Comparison of ENCODE assay signal across 1 cellular context in the genomic region with DNA sequence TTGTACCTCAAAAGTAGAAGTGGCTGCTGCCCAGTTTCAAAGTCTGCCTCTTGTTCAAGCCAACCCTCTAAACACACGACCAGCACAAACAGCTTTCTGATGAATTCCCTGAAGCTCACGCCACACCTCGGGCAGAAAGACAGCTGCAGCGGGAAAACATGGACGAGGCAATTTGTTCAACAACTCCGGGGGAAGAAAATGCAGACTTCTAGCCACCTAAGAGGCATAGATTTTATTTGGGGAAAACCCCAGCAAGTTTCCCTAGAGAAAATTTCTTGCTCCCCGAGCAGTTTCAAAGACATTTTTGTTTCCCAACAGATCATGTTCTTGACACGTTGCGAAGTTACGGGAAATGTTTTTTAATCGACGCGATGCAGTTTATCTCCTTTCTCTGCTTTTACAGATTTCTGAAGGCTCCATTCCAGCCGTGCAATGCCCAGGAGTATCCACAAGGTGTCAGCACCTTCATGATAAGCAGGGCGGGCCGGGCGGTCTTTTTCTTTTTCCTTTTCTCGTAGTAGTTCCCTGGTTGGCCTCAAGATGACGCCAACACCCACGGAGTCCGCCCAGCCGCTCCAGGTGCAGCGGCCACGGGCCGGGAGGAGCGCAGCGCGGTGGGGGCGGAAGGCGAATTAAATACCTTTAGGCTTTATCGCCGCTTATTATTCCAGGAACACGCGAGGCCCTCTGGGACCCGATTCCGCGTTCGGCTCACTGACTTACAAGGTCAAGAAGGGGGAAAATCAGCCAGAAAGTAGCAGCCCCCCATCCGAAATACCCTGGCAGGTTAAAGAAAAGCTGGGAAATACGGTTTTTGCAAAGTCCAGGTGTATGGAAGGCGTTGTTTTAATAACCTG.
A peak's percentile ranks its signal among the peaks of the same experiment; 100 is the strongest.
TF ChIP-seq lines count a peak whose summit lies in the region.

No MANE protein-coding gene starts in this region.

TF ChIP-seq in HepG2, 621 proteins besides CTCF, POLR2A, EP300 and RAD21 (continued from another document and continues in another):
- TF ChIP-seq, protein P1, sequence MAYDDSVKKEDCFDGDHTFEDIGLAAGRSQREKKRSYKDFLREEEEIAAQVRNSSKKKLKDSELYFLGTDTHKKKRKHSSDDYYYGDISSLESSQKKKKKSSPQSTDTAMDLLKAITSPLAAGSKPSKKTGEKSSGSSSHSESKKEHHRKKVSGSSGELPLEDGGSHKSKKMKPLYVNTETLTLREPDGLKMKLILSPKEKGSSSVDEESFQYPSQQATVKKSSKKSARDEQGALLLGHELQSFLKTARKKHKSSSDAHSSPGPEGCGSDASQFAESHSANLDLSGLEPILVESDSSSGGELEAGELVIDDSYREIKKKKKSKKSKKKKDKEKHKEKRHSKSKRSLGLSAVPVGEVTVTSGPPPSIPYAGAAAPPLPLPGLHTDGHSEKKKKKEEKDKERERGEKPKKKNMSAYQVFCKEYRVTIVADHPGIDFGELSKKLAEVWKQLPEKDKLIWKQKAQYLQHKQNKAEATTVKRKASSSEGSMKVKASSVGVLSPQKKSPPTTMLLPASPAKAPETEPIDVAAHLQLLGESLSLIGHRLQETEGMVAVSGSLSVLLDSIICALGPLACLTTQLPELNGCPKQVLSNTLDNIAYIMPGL (CRISPR knock-in tag; IDR thresholded peaks at IDR 0.05; ENCODE audit: borderline replicate concordance in 1 of 2, low read depth in 1 of 2): peak in 1 of 2 experiments; percentile 54; a peak in 2 of 4 replicates
- TF ChIP-seq KDM3A (CRISPR knock-in tag; IDR thresholded peaks at IDR 0.05; ENCODE audit: low read depth) (peak; percentile 66; the same call in 1 of the 2 replicates), ZBTB8A (CRISPR knock-in tag; IDR thresholded peaks at IDR 0.05; ENCODE audit: borderline replicate concordance, low read depth) (no peak), ZMYM4 (CRISPR knock-in tag; IDR thresholded peaks at IDR 0.05) (0 out of 2 replicates have a peak, but pooled peaks have one; percentile 28), ZNF256 (CRISPR knock-in tag; conservative IDR thresholded peaks at IDR 0.05) (no peak), ZNF331 (CRISPR knock-in tag; IDR thresholded peaks at IDR 0.05) (peak; percentile 35; the same call in 1 of the 2 replicates), EZH2 (conservative IDR thresholded peaks at IDR 0.05; ENCODE audit: low read depth, low read length) (peak; percentile 87; the same call in 1 of the 2 replicates), NR2C2 (CRISPR knock-in tag; IDR thresholded peaks at IDR 0.05; ENCODE audit: borderline replicate concordance) (no peak), REL (CRISPR knock-in tag; conservative IDR thresholded peaks at IDR 0.05) (no peak), FOXO1 (CRISPR knock-in tag; IDR thresholded peaks at IDR 0.05) (peak; percentile 42; the same call in 1 of the 2 replicates), ZNF7 (CRISPR knock-in tag; IDR thresholded peaks at IDR 0.05) (no peak)
- TF ChIP-seq, protein P2, sequence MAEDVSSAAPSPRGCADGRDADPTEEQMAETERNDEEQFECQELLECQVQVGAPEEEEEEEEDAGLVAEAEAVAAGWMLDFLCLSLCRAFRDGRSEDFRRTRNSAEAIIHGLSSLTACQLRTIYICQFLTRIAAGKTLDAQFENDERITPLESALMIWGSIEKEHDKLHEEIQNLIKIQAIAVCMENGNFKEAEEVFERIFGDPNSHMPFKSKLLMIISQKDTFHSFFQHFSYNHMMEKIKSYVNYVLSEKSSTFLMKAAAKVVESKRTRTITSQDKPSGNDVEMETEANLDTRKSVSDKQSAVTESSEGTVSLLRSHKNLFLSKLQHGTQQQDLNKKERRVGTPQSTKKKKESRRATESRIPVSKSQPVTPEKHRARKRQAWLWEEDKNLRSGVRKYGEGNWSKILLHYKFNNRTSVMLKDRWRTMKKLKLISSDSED (CRISPR knock-in tag; IDR thresholded peaks at IDR 0.05): no peak
- TF ChIP-seq, protein P3, sequence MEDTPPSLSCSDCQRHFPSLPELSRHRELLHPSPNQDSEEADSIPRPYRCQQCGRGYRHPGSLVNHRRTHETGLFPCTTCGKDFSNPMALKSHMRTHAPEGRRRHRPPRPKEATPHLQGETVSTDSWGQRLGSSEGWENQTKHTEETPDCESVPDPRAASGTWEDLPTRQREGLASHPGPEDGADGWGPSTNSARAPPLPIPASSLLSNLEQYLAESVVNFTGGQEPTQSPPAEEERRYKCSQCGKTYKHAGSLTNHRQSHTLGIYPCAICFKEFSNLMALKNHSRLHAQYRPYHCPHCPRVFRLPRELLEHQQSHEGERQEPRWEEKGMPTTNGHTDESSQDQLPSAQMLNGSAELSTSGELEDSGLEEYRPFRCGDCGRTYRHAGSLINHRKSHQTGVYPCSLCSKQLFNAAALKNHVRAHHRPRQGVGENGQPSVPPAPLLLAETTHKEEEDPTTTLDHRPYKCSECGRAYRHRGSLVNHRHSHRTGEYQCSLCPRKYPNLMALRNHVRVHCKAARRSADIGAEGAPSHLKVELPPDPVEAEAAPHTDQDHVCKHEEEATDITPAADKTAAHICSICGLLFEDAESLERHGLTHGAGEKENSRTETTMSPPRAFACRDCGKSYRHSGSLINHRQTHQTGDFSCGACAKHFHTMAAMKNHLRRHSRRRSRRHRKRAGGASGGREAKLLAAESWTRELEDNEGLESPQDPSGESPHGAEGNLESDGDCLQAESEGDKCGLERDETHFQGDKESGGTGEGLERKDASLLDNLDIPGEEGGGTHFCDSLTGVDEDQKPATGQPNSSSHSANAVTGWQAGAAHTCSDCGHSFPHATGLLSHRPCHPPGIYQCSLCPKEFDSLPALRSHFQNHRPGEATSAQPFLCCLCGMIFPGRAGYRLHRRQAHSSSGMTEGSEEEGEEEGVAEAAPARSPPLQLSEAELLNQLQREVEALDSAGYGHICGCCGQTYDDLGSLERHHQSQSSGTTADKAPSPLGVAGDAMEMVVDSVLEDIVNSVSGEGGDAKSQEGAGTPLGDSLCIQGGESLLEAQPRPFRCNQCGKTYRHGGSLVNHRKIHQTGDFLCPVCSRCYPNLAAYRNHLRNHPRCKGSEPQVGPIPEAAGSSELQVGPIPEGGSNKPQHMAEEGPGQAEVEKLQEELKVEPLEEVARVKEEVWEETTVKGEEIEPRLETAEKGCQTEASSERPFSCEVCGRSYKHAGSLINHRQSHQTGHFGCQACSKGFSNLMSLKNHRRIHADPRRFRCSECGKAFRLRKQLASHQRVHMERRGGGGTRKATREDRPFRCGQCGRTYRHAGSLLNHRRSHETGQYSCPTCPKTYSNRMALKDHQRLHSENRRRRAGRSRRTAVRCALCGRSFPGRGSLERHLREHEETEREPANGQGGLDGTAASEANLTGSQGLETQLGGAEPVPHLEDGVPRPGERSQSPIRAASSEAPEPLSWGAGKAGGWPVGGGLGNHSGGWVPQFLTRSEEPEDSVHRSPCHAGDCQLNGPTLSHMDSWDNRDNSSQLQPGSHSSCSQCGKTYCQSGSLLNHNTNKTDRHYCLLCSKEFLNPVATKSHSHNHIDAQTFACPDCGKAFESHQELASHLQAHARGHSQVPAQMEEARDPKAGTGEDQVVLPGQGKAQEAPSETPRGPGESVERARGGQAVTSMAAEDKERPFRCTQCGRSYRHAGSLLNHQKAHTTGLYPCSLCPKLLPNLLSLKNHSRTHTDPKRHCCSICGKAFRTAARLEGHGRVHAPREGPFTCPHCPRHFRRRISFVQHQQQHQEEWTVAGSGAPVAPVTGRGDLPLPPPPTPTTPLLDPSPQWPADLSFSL (CRISPR knock-in tag; IDR thresholded peaks at IDR 0.05): no peak
- TF ChIP-seq, protein P4, sequence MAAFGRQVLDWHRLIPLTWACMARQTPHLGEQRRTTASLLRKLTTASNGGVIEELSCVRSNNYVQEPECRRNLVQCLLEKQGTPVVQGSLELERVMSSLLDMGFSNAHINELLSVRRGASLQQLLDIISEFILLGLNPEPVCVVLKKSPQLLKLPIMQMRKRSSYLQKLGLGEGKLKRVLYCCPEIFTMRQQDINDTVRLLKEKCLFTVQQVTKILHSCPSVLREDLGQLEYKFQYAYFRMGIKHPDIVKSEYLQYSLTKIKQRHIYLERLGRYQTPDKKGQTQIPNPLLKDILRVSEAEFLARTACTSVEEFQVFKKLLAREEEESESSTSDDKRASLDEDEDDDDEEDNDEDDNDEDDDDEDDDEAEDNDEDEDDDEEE (CRISPR knock-in tag; IDR thresholded peaks at IDR 0.05): peak; percentile 25; the same call in 1 of the 2 replicates
- TF ChIP-seq, protein P5, sequence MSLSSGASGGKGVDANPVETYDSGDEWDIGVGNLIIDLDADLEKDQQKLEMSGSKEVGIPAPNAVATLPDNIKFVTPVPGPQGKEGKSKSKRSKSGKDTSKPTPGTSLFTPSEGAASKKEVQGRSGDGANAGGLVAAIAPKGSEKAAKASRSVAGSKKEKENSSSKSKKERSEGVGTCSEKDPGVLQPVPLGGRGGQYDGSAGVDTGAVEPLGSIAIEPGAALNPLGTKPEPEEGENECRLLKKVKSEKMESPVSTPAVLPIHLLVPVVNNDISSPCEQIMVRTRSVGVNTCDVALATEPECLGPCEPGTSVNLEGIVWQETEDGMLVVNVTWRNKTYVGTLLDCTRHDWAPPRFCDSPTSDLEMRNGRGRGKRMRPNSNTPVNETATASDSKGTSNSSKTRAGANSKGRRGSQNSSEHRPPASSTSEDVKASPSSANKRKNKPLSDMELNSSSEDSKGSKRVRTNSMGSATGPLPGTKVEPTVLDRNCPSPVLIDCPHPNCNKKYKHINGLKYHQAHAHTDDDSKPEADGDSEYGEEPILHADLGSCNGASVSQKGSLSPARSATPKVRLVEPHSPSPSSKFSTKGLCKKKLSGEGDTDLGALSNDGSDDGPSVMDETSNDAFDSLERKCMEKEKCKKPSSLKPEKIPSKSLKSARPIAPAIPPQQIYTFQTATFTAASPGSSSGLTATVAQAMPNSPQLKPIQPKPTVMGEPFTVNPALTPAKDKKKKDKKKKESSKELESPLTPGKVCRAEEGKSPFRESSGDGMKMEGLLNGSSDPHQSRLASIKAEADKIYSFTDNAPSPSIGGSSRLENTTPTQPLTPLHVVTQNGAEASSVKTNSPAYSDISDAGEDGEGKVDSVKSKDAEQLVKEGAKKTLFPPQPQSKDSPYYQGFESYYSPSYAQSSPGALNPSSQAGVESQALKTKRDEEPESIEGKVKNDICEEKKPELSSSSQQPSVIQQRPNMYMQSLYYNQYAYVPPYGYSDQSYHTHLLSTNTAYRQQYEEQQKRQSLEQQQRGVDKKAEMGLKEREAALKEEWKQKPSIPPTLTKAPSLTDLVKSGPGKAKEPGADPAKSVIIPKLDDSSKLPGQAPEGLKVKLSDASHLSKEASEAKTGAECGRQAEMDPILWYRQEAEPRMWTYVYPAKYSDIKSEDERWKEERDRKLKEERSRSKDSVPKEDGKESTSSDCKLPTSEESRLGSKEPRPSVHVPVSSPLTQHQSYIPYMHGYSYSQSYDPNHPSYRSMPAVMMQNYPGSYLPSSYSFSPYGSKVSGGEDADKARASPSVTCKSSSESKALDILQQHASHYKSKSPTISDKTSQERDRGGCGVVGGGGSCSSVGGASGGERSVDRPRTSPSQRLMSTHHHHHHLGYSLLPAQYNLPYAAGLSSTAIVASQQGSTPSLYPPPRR (CRISPR knock-in tag; IDR thresholded peaks at IDR 0.05; ENCODE audit: borderline replicate concordance): no peak
- TF ChIP-seq, protein P6, sequence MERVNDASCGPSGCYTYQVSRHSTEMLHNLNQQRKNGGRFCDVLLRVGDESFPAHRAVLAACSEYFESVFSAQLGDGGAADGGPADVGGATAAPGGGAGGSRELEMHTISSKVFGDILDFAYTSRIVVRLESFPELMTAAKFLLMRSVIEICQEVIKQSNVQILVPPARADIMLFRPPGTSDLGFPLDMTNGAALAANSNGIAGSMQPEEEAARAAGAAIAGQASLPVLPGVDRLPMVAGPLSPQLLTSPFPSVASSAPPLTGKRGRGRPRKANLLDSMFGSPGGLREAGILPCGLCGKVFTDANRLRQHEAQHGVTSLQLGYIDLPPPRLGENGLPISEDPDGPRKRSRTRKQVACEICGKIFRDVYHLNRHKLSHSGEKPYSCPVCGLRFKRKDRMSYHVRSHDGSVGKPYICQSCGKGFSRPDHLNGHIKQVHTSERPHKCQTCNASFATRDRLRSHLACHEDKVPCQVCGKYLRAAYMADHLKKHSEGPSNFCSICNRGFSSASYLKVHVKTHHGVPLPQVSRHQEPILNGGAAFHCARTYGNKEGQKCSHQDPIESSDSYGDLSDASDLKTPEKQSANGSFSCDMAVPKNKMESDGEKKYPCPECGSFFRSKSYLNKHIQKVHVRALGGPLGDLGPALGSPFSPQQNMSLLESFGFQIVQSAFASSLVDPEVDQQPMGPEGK (CRISPR knock-in tag; IDR thresholded peaks at IDR 0.05): peak; percentile 48
- TF ChIP-seq, protein P7, sequence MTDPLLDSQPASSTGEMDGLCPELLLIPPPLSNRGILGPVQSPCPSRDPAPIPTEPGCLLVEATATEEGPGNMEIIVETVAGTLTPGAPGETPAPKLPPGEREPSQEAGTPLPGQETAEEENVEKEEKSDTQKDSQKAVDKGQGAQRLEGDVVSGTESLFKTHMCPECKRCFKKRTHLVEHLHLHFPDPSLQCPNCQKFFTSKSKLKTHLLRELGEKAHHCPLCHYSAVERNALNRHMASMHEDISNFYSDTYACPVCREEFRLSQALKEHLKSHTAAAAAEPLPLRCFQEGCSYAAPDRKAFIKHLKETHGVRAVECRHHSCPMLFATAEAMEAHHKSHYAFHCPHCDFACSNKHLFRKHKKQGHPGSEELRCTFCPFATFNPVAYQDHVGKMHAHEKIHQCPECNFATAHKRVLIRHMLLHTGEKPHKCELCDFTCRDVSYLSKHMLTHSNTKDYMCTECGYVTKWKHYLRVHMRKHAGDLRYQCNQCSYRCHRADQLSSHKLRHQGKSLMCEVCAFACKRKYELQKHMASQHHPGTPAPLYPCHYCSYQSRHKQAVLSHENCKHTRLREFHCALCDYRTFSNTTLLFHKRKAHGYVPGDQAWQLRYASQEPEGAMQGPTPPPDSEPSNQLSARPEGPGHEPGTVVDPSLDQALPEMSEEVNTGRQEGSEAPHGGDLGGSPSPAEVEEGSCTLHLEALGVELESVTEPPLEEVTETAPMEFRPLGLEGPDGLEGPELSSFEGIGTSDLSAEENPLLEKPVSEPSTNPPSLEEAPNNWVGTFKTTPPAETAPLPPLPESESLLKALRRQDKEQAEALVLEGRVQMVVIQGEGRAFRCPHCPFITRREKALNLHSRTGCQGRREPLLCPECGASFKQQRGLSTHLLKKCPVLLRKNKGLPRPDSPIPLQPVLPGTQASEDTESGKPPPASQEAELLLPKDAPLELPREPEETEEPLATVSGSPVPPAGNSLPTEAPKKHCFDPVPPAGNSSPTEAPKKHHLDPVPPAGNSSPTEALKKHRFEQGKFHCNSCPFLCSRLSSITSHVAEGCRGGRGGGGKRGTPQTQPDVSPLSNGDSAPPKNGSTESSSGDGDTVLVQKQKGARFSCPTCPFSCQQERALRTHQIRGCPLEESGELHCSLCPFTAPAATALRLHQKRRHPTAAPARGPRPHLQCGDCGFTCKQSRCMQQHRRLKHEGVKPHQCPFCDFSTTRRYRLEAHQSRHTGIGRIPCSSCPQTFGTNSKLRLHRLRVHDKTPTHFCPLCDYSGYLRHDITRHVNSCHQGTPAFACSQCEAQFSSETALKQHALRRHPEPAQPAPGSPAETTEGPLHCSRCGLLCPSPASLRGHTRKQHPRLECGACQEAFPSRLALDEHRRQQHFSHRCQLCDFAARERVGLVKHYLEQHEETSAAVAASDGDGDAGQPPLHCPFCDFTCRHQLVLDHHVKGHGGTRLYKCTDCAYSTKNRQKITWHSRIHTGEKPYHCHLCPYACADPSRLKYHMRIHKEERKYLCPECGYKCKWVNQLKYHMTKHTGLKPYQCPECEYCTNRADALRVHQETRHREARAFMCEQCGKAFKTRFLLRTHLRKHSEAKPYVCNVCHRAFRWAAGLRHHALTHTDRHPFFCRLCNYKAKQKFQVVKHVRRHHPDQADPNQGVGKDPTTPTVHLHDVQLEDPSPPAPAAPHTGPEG (CRISPR knock-in tag; IDR thresholded peaks at IDR 0.05): 0 out of 2 replicates have a peak, but pooled peaks have one; percentile 33
